Comparison of ENCODE assay signal across 12 cellular contexts in genomic region chr1:169584483-169585144, GRCh38. TPM values are rescaled to one million over a fixed set of nuclear protein-coding genes. Genes with fewer than 3 reads are reported as not detected.
DNase-seq lines count a peak whose midpoint lies in the region; FAIRE-seq and TF ChIP-seq lines count a peak whose summit lies in the region.
"Had no signal": no experiment of that assay in that cellular context is flagged by ENCODE, and none has a peak within 500 bp of the region (broad histone marks: within the 10 kb centered on the region; RNA-seq: fewer than 3 reads in every experiment).

No MANE protein-coding gene starts in this region.

- intact Hi-C loops in MCF 10A (cut with micrococcal nuclease), result no loop called here
- intact Hi-C loops in breast epithelium (cut with DNase I; ENCODE audit: low total_unique reads), result no loop called here

- no peaks in the 10 kb centered on the region for H3K4me1 Mint-ChIP-seq in MCF 10A (ENCODE audit: insufficient read depth, unreplicated experiment)
- peaks cover 48% of the 10 kb centered on the region for H3K4me1 Mint-ChIP-seq in T-helper 1 cell treated with Interleukin-12 subunit alpha and Interleukin-12 subunit beta and Interleukin-4 antibody, amounts not matched to agents 30 μg/mL and 1 μg/mL, for 36 hours (ENCODE audit: low read depth)
- H3K4me1 Mint-ChIP-seq: neural crest cell had no signal

- H3K36me3 ChIP-seq in breast epithelium (no peaks in the 10 kb centered on the region), bronchial epithelial cell (ENCODE audit: control insufficient read depth, insufficient read depth, low read length) (no peaks in the 10 kb centered on the region), smooth muscle cell (ENCODE audit: low read depth) (no peaks in the 10 kb centered on the region)

- H2AFZ ChIP-seq in smooth muscle cell (ENCODE audit: low read depth), result no peak overlapping the region

- TF ChIP-seq CTCF in MCF 10A (IDR thresholded peaks at IDR 0.05; ENCODE audit: unreplicated experiment) (no peak), breast epithelium (IDR thresholded peaks at IDR 0.05) (no peak), bronchial epithelial cell (IDR thresholded peaks at IDR 0.05; ENCODE audit: insufficient read depth, low read length, severe bottlenecking) (no peak), smooth muscle cell (IDR thresholded peaks at IDR 0.05; ENCODE audit: borderline replicate concordance, insufficient read depth, poor library complexity, severe bottlenecking) (no peak)

- H3K9ac ChIP-seq in smooth muscle cell (ENCODE audit: low read depth), result no peak overlapping the region

- H3K27ac Mint-ChIP-seq in MCF 10A (ENCODE audit: low read depth, unreplicated experiment), result no peak overlapping the region
- H3K27ac Mint-ChIP-seq in T-helper 1 cell treated with Interleukin-12 subunit alpha and Interleukin-12 subunit beta and Interleukin-4 antibody, amounts not matched to agents 30 μg/mL and 1 μg/mL, for 36 hours, result peak overlapping the region; percentile 64

- H3K9me3 ChIP-seq in breast epithelium (no peaks in the 10 kb centered on the region), smooth muscle cell (replicated peaks; ENCODE audit: low read depth) (no peaks in the 10 kb centered on the region)

- POLR2A ChIA-PET in MCF 10A (lab: Yijun Ruan, JAX), result interaction anchor here (1.0 to 1.8 kb wide), 4 partner anchors 11 to 211 kb away, joined by 3 to 5 read pairs (median 4); partner anchors contain the start of gene SLC19A2

- H3K4me3 Mint-ChIP-seq in MCF 10A (ENCODE audit: unreplicated experiment), result no peak overlapping the region
- peak overlapping the region; percentile 88 for H3K4me3 Mint-ChIP-seq in T-helper 1 cell treated with Interleukin-12 subunit alpha and Interleukin-12 subunit beta and Interleukin-4 antibody, amounts not matched to agents 30 μg/mL and 1 μg/mL, for 36 hours
- H3K4me3 Mint-ChIP-seq: neural crest cell had no signal

- no peaks in the 10 kb centered on the region for H4K20me1 ChIP-seq in smooth muscle cell (ENCODE audit: low read depth)

- H3K27ac ChIP-seq in breast epithelium, result no peak overlapping the region
- peak overlapping the region; percentile 52 for H3K27ac ChIP-seq in smooth muscle cell (ENCODE audit: low read depth)

- H3K27me3 Mint-ChIP-seq in MCF 10A (ENCODE audit: insufficient read depth, unreplicated experiment), result no peaks in the 10 kb centered on the region
- no peaks in the 10 kb centered on the region for H3K27me3 Mint-ChIP-seq in T-helper 1 cell treated with Interleukin-12 subunit alpha and Interleukin-12 subunit beta and Interleukin-4 antibody, amounts not matched to agents 30 μg/mL and 1 μg/mL, for 36 hours (ENCODE audit: low read depth)

- WGBS in smooth muscle cell (ENCODE audit: low lambda C conversion rate), result 33% methylated on average over 4 of the region's 4 CpGs

- H3K79me2 ChIP-seq in smooth muscle cell (ENCODE audit: low read depth), result no peaks in the 10 kb centered on the region

- peak overlapping the region; percentile 64 for H3K4me2 ChIP-seq in smooth muscle cell

- H3K4me1 ChIP-seq in breast epithelium, result peaks cover 0 to 5% of the 10 kb centered on the region in 2 donors
- no peaks in the 10 kb centered on the region for H3K4me1 ChIP-seq in smooth muscle cell (ENCODE audit: low read depth)

- FAIRE-seq in bronchial epithelial cell (lab: Jason Lieb, UNC), result no peak

- H3K27me3 ChIP-seq in breast epithelium (peaks cover 0 to 4% of the 10 kb centered on the region in 2 donors), bronchial epithelial cell (ENCODE audit: control insufficient read depth, insufficient read depth, low read length) (no peaks in the 10 kb centered on the region), smooth muscle cell (ENCODE audit: low read depth) (no peaks in the 10 kb centered on the region)

- H3K4me3 ChIP-seq in breast epithelium (no peak overlapping the region), bronchial epithelial cell (ENCODE audit: low read depth, low read length) (no peak overlapping the region), smooth muscle cell (no peak overlapping the region)

- H3K36me3 Mint-ChIP-seq in MCF 10A (ENCODE audit: insufficient read depth, unreplicated experiment), result no peaks in the 10 kb centered on the region
- no peaks in the 10 kb centered on the region for H3K36me3 Mint-ChIP-seq in T-helper 1 cell treated with Interleukin-12 subunit alpha and Interleukin-12 subunit beta and Interleukin-4 antibody, amounts not matched to agents 30 μg/mL and 1 μg/mL, for 36 hours (ENCODE audit: low read depth)

- DNase-seq in MCF 10A (ENCODE audit: unreplicated experiment), result peak; percentile 69
- DNase-seq in breast epithelium (ENCODE audit: low spot score in 2 of 2), result no peak
- peak; percentile 74 for DNase-seq in bronchial epithelial cell (ENCODE audit: low read depth)
- DNase-seq in smooth muscle cell (lab: John Stamatoyannopoulos, UW; ENCODE audit: unreplicated experiment), result no peak
- DNase-seq in HUDEP-2 (lab: John Stamatoyannopoulos, UW; ENCODE audit: unreplicated experiment in 76 of 76), result no peak
- DNase-seq in cortex of kidney (lab: John Stamatoyannopoulos, UW), result no peak
- no peak for DNase-seq in 8988T
- DNase-seq: foreskin fibroblast, left cardiac atrium had no signal

- no TSS peak for BruUV-seq in MCF 10A (replicated peaks; lab: Mats Ljungman, UMichigan)

- H3K9me3 Mint-ChIP-seq in MCF 10A (ENCODE audit: unreplicated experiment), result no peaks in the 10 kb centered on the region
- H3K9me3 Mint-ChIP-seq in T-helper 1 cell treated with Interleukin-12 subunit alpha and Interleukin-12 subunit beta and Interleukin-4 antibody, amounts not matched to agents 30 μg/mL and 1 μg/mL, for 36 hours, result no peaks in the 10 kb centered on the region
- H3K9me3 Mint-ChIP-seq: neural crest cell had no signal

- CTCF ChIA-PET in MCF 10A (lab: Yijun Ruan, JAX), result interaction anchor here (0.6 to 2.8 kb wide), 11 partner anchors 11 to 983 kb away, joined by 3 to 32 read pairs (median 4); no protein-coding TSS in a partner anchor

- no peak for TF ChIP-seq POLR2A in breast epithelium (IDR thresholded peaks at IDR 0.05)

- no peaks in the 10 kb centered on the region for H3F3A ChIP-seq in smooth muscle cell (ENCODE audit: low read depth)

RNA-seq across cellular contexts. Expression of gene F5, which starts 1.7 kb away (rescaled TPM):
- total RNA-seq in MCF 10A (2022) (0.09 TPM in 1 of 2 replicates, not detected in the other), breast epithelium (1 to 10 TPM in 2 of 3 donors, under 1 TPM in 1; 0.44 to 7.4 (median 1.3) TPM), bronchial epithelial cell (not detected in 2 replicates), smooth muscle cell (0.31 and 0.45 TPM in 2 replicates)
- 0.13 and 1.4 TPM in 2 replicates for polyA plus RNA-seq in smooth muscle cell
- total RNA-seq: neural crest cell, RPMI7951 had no signal

RNA-seq across cellular contexts. Expression of gene SELP, which starts 45.3 kb away (rescaled TPM):
- total RNA-seq in MCF 10A (2022) (not detected in 2 replicates), breast epithelium (10 to 100 TPM in 2 of 3 donors, 1 to 10 TPM in 1; 5.4 to 13.1 (median 10.1) TPM), bronchial epithelial cell (not detected in 2 replicates), smooth muscle cell (0.22 TPM in 1 of 2 replicates, not detected in the other)
- polyA plus RNA-seq in smooth muscle cell, result not detected in 2 replicates
- total RNA-seq: neural crest cell, RPMI7951 had no signal

Comparison
In these comparisons a context has a peak if more than half of its experiments do, and no peak if none do; other contexts are left out.
1. DNase-seq: peak in MCF 10A (single experiment) and bronchial epithelial cell (single experiment); none in breast epithelium (0 of 2), smooth muscle cell (single experiment), HUDEP-2 (0 of 76), cortex of kidney (single experiment) and 8988T (single experiment).